ENCODE assay signal across 8 cellular contexts in genomic region chr17:15651583-15652110, GRCh38. TPM values are rescaled to one million over a fixed set of nuclear protein-coding genes. Genes with fewer than 3 reads are reported as not detected.
DNase-seq lines count a peak whose midpoint lies in the region; ATAC-seq and TF ChIP-seq lines count a peak whose summit lies in the region.

No MANE protein-coding gene starts in this region.

- peaks cover 23% of the 10 kb centered on the region for H3K4me1 Mint-ChIP-seq in stimulated activated naive CD8-positive, alpha-beta T cell treated with anti-CD3 and anti-CD28 coated beads, Interleukin-15, amount 100 ng/mL, for 72 hours

- H3K9me3 ChIP-seq in effector memory CD4-positive, alpha-beta T cell (ENCODE audit: control insufficient read depth, low read length), result no peaks in the 10 kb centered on the region

- H3K9me3 Mint-ChIP-seq in stimulated activated naive CD8-positive, alpha-beta T cell treated with anti-CD3 and anti-CD28 coated beads, Interleukin-15, amount 100 ng/mL, for 72 hours, result no peaks in the 10 kb centered on the region

- peak; percentile 70 for DNase-seq in GF-D8 (lab: John Stamatoyannopoulos, UW)
- DNase-seq in HEK293T (ENCODE audit: extremely low spot score), result peak; percentile 78
- peak; percentile 43 for DNase-seq in NCI-H1092 treated with DMSO at 0.1 percent for 48 hours (lab: John Stamatoyannopoulos, UW)
- DNase-seq in SW480 (ENCODE audit: low spot score), result peak; percentile 99
- DNase-seq in effector memory CD4-positive, alpha-beta T cell, result peak in 1 of 3 donors; percentile 2
- peak; percentile 90 to 98 for DNase-seq in lung microvascular endothelial cell (ENCODE audit: low read depth in 2 of 2)
- DNase-seq in stimulated activated naive CD8-positive, alpha-beta T cell treated with anti-CD3 and anti-CD28 coated beads, Interleukin-15, amount 100 ng/mL, for 72 hours, result peak; percentile 2 to 21

- H3K36me3 ChIP-seq in effector memory CD4-positive, alpha-beta T cell (ENCODE audit: control insufficient read depth, insufficient read depth, low read length), result no peaks in the 10 kb centered on the region

- POLR2A ChIA-PET in HEK293T (lab: Yijun Ruan, JAX), result interaction anchor here (0.6 to 1.2 kb wide), 4 partner anchors 10 to 347 kb away, joined by 3 to 9 read pairs (median 6); partner anchors contain the start of genes TTC19, ZNF286A and ZSWIM7

- CTCF ChIA-PET in HEK293T (lab: Yijun Ruan, JAX), result interaction anchor here (0.6 to 0.7 kb wide), 3 partner anchors 33 to 619 kb away, joined by 3 read pairs; no protein-coding TSS in a partner anchor

- peak overlapping the region; percentile 24 for H3K4me3 ChIP-seq in effector memory CD4-positive, alpha-beta T cell (ENCODE audit: insufficient read depth, low read depth, low read length, poor library complexity, severe bottlenecking)

- no peaks in the 10 kb centered on the region for H3K27me3 ChIP-seq in effector memory CD4-positive, alpha-beta T cell (replicated peaks; ENCODE audit: control insufficient read depth, insufficient read depth, low read length, poor library complexity, severe bottlenecking)

- H3K4me3 Mint-ChIP-seq in stimulated activated naive CD8-positive, alpha-beta T cell treated with anti-CD3 and anti-CD28 coated beads, Interleukin-15, amount 100 ng/mL, for 72 hours, result no peak overlapping the region

- H3K27ac ChIP-seq in effector memory CD4-positive, alpha-beta T cell (ENCODE audit: insufficient read depth, low read length, poor library complexity, severe bottlenecking), result no peak overlapping the region

- ATAC-seq in stimulated activated naive CD8-positive, alpha-beta T cell treated with anti-CD3 and anti-CD28 coated beads, Interleukin-15, amount 100 ng/mL, for 72 hours, result peak; percentile 85
- ATAC-seq in GM19023 (IDR thresholded peaks at IDR 0.05; ENCODE audit: unreplicated experiment), result no peak

- H3K27me3 Mint-ChIP-seq in stimulated activated naive CD8-positive, alpha-beta T cell treated with anti-CD3 and anti-CD28 coated beads, Interleukin-15, amount 100 ng/mL, for 72 hours, result no peaks in the 10 kb centered on the region

- H3K27ac Mint-ChIP-seq in stimulated activated naive CD8-positive, alpha-beta T cell treated with anti-CD3 and anti-CD28 coated beads, Interleukin-15, amount 100 ng/mL, for 72 hours, result peak overlapping the region in 1 of 2 donors; percentile 37

- H3K4me1 ChIP-seq in effector memory CD4-positive, alpha-beta T cell (ENCODE audit: control insufficient read depth, insufficient read depth, low read length, poor library complexity, severe bottlenecking), result peaks cover 5% of the 10 kb centered on the region

TF ChIP-seq in HEK293T, 16 proteins besides CTCF, POLR2A, EP300 and RAD21:
- TF ChIP-seq ZNF384 (IDR thresholded peaks at IDR 0.05) (no peak), FOXM1 (IDR thresholded peaks at IDR 0.05; ENCODE audit: borderline replicate concordance) (no peak), CTBP1 (IDR thresholded peaks at IDR 0.05; ENCODE audit: borderline replicate concordance) (no peak), HDGF (IDR thresholded peaks at IDR 0.05; ENCODE audit: borderline replicate concordance) (no peak), TARDBP (IDR thresholded peaks at IDR 0.05) (no peak), FOXK2 (IDR thresholded peaks at IDR 0.05) (no peak), BHLHE40 (IDR thresholded peaks at IDR 0.05; ENCODE audit: borderline replicate concordance) (no peak), L3MBTL2 (conservative IDR thresholded peaks at IDR 0.05) (no peak), NFRKB (IDR thresholded peaks at IDR 0.05) (no peak), ARNT (IDR thresholded peaks at IDR 0.05) (no peak), SP1 (IDR thresholded peaks at IDR 0.05) (no peak), FOXA1 (IDR thresholded peaks at IDR 0.05) (no peak), SUZ12 (IDR thresholded peaks at IDR 0.05) (no peak), LEF1 (IDR thresholded peaks at IDR 0.05; ENCODE audit: borderline replicate concordance) (no peak), ELF4 (IDR thresholded peaks at IDR 0.05) (no peak)

RNA-seq across cellular contexts. Expression of gene FBXW10B, which starts 32.1 kb away (rescaled TPM):
- total RNA-seq in lung microvascular endothelial cell, result 0.20 and 0.22 TPM in 2 replicates

RNA-seq across cellular contexts. Expression of gene TRIM16, which starts 32.5 kb away (rescaled TPM):
- total RNA-seq in lung microvascular endothelial cell, result 40.9 and 42.5 TPM in 2 replicates

RNA-seq across cellular contexts. Expression of gene ZNF286A, which starts 47.9 kb away (rescaled TPM):
- total RNA-seq in lung microvascular endothelial cell, result 25.3 and 31.3 TPM in 2 replicates
